3 cellular contexts compared by ENCODE assay signal in the genomic region with DNA sequence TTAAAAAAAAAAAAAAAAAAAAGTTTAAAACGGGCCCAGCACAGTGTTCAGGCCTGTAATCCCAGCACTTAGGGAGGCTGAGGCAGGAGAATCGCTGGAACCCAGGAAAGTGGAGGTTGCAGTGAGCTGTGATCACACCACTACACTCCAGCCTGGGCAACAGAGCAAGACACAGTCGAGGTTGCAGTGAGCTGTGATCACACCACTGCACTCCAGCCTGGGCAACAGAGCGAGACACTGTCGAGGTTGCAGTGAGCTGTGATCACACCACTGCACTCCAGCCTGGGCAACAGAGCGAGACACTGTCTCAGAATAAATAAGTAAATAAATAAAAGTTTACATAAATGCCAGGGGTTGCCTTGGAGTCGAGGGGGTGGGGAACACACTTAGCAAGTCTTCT. TPM values are rescaled to one million over a fixed set of nuclear protein-coding genes. Genes with fewer than 3 reads are reported as not detected.
"Had no signal": no experiment of that assay in that cellular context is flagged by ENCODE, and none has a peak within 500 bp of the region (broad histone marks: within the 10 kb centered on the region; RNA-seq: fewer than 3 reads in every experiment).

No MANE protein-coding gene starts in this region.

RNA-seq across cellular contexts. Expression of gene FBLL1, which starts 5.2 kb away (rescaled TPM):
- total RNA-seq: HT-29, HT1080 had no signal
- polyA plus RNA-seq: IgD-negative memory B cell had no signal
